In genomic region chr21:46323227-46323709, GRCh38 we compare ENCODE assay signal across 8 cellular contexts. TPM values are rescaled to one million over a fixed set of nuclear protein-coding genes. Genes with fewer than 3 reads are reported as not detected.
A peak's percentile ranks its signal among the peaks of the same experiment; 100 is the strongest.
DNase-seq lines count a peak whose midpoint lies in the region; ATAC-seq, FAIRE-seq and TF ChIP-seq lines count a peak whose summit lies in the region.

No MANE protein-coding gene starts in this region.

- no peak for TF ChIP-seq EP300 in GM12878 (IDR thresholded peaks at IDR 0.05; ENCODE audit: borderline replicate concordance in 1 of 2, control insufficient read depth in 1 of 2, low read depth in 2 of 2, low read length in 2 of 2)

- peak; percentile 20 to 40 for DNase-seq in stimulated activated CD4-positive, alpha-beta T cell treated with anti-CD3 and anti-CD28 coated beads, Interleukin-2, amount 100 ng/mL, for 24 hours
- DNase-seq in stimulated activated CD4-positive, alpha-beta T cell treated with anti-CD3 and anti-CD28 coated beads, Interleukin-4, amount 100 ng/mL, for 4 hours = no peak
- DNase-seq in GM12878 (ENCODE audit: low read depth, low spot score) (no peak), lung (ENCODE audit: low spot score) (no peak), aorta (no peak), GM13976 (ENCODE audit: low spot score) (no peak)

- H3K79me2 ChIP-seq in GM12878 (ENCODE audit: control insufficient read depth, insufficient read depth, low read length) = peaks cover 60% of the 10 kb centered on the region

- H3K4me2 ChIP-seq in GM12878 (ENCODE audit: control insufficient read depth, insufficient read depth) = peak overlapping the region; percentile 75

- no peak for TF ChIP-seq POLR2A in GM12878 (IDR thresholded peaks at IDR 0.05; ENCODE audit: low read depth, low read length)

- SMC1A ChIA-PET in GM12878 (lab: Charles Lee; ENCODE audit: uncharacterized antibody, unreplicated experiment) = interaction anchor here (0.8 to 1.3 kb wide), 3 partner anchors 38 to 71 kb away, joined by 3 to 4 read pairs (median 4); no protein-coding TSS in a partner anchor

- peaks cover 20% of the 10 kb centered on the region for H3K36me3 ChIP-seq in HUES6 (ENCODE audit: control insufficient read depth, insufficient read depth, low read length)
- peaks cover 0 to 3% of the 10 kb centered on the region in 2 experiments; a peak in 2 of 4 replicates for H3K36me3 ChIP-seq in GM12878 (ENCODE audit: control insufficient read depth in 2 of 2, insufficient read depth in 2 of 2, low read length in 1 of 2)
- H3K36me3 ChIP-seq in lung (ENCODE audit: control insufficient read depth in 2 of 2, insufficient read depth in 2 of 2, low read length in 2 of 2) = peaks cover 0 to 1% of the 10 kb centered on the region in 2 donors
- H3K36me3 ChIP-seq in aorta (ENCODE audit: control insufficient read depth in 1 of 2, insufficient read depth in 2 of 2, low read length in 1 of 2) = no peaks in the 10 kb centered on the region

- peaks cover 39% of the 10 kb centered on the region for H3K4me1 ChIP-seq in HUES6 (ENCODE audit: control insufficient read depth, insufficient read depth, low read length)
- peaks cover 5% of the 10 kb centered on the region for H3K4me1 ChIP-seq in GM12878 (ENCODE audit: control insufficient read depth, insufficient read depth, low read length)
- peaks cover 0 to 15% of the 10 kb centered on the region in 2 donors for H3K4me1 ChIP-seq in lung (ENCODE audit: control insufficient read depth in 2 of 2, insufficient read depth in 2 of 2, low read length in 2 of 2)
- H3K4me1 ChIP-seq in aorta (ENCODE audit: control insufficient read depth in 1 of 2, insufficient read depth in 2 of 2, low read length in 2 of 2) = no peaks in the 10 kb centered on the region

- H3K27me3 ChIP-seq in HUES6 (ENCODE audit: control insufficient read depth, insufficient read depth, low read length) (no peaks in the 10 kb centered on the region), GM12878 (replicated peaks in 1 of 2; ENCODE audit: control insufficient read depth in 2 of 2, insufficient read depth in 2 of 2, low read length in 1 of 2) (no peaks in the 10 kb centered on the region), lung (ENCODE audit: control insufficient read depth, insufficient read depth) (no peaks in the 10 kb centered on the region), aorta (ENCODE audit: control insufficient read depth in 1 of 2, insufficient read depth in 2 of 2, low read length in 1 of 2) (no peaks in the 10 kb centered on the region)

- BruUV-seq in GM12878 (replicated peaks; lab: Mats Ljungman, UMichigan) = no TSS peak

- no peak for ATAC-seq in GM12878
- no peak for ATAC-seq in lung (ENCODE audit: insufficient read depth, low FRiP score)
- ATAC-seq in aorta (ENCODE audit: low FRiP score) = no peak
- no peak for ATAC-seq in HG02970 (IDR thresholded peaks at IDR 0.05; ENCODE audit: low FRiP score, unreplicated experiment)

- H2AFZ ChIP-seq in GM12878 (ENCODE audit: control insufficient read depth, low read depth, low read length) = peak overlapping the region; percentile 78

- H3K9ac ChIP-seq in HUES6 (ENCODE audit: low read length) (peak overlapping the region; percentile 96), GM12878 (ENCODE audit: control insufficient read depth, insufficient read depth, low read length) (peak overlapping the region; percentile 96)

- in situ Hi-C loops in GM12878 (cut with MboI) (no loop called here), GM13976 (cut with MboI; ENCODE audit: low sequenced_read_pairs, unreplicated experiment) (no loop called here)

- CTCF ChIA-PET in GM12878 (lab: Yijun Ruan, JAX) = interaction anchor here (0.8 to 1.7 kb wide), 2 partner anchors 180 to 314 kb away, joined by 4 to 5 read pairs; no protein-coding TSS in a partner anchor

- 0 out of 6 replicates have a peak, but pooled peaks of 1 of the 3 experiments have one; percentile 2 for TF ChIP-seq CTCF in GM12878 (IDR thresholded peaks at IDR 0.05 in 2 of 3, conservative IDR thresholded peaks at IDR 0.05 in 1 of 3; ENCODE audit: control insufficient read depth in 2 of 3, extremely low read depth in 1 of 3, insufficient read depth in 1 of 3, low read depth in 3 of 3, low read length in 3 of 3)
- TF ChIP-seq CTCF in lung (IDR thresholded peaks at IDR 0.05; ENCODE audit: control extremely low read depth, extremely low read depth) = no peak
- TF ChIP-seq CTCF in GM13976 (IDR thresholded peaks at IDR 0.05; ENCODE audit: borderline replicate concordance, control extremely low read depth, extremely low read depth, insufficient read depth, missing control alignments) = no peak

- POLR2A ChIA-PET in GM12878 (lab: Charles Lee) = interaction anchor here (0.5 to 2.3 kb wide), 5 partner anchors 38 to 142 kb away, joined by 3 to 7 read pairs (median 4); partner anchors contain the start of genes MCM3AP and YBEY

- FAIRE-seq in GM12878 (lab: Jason Lieb, UNC) = no peak

- TF ChIP-seq RAD21 in GM12878 (IDR thresholded peaks at IDR 0.05; ENCODE audit: insufficient read depth, low read depth, low read length) = no peak

- RAD21 ChIA-PET in GM12878 (lab: Charles Lee; ENCODE audit: unreplicated experiment) = interaction anchor here (0.5 to 1.6 kb wide), 7 partner anchors 11 to 316 kb away, joined by 3 to 8 read pairs (median 4); partner anchors contain the start of gene LSS

- intact Hi-C loops in GM12878 (cut with micrococcal nuclease; ENCODE audit: unreplicated experiment) (loop anchor here (1.0 to 5.0 kb wide), 3 partner anchors 37 to 134 kb away; partner anchors contain the start of genes DIP2A and YBEY), aorta (cut with DNase I) (loop anchor here (5.0 kb wide), 3 partner anchors 36 to 141 kb away; partner anchors contain the start of genes LSS (in 1 of the 2), MCM3AP (in 1 of the 2), SPATC1L (in 1 of the 2) and YBEY (in 1 of the 2))

- WGBS in GM12878 (ENCODE audit: insufficient coverage, insufficient replicate concordance, low lambda C conversion rate, missing lambda C conversion rate) = 2% methylated on average over 34 of the region's 34 CpGs
- WGBS in lung, 2 donors = 0 to 1% methylated on average over 33 to 34 of the region's 34 CpGs
- 1 to 2% methylated on average over 34 of the region's 34 CpGs for WGBS in aorta, 2 donors

- H4K20me1 ChIP-seq in GM12878 (ENCODE audit: control insufficient read depth, insufficient read depth) = no peaks in the 10 kb centered on the region

- H3K9me3 ChIP-seq in HUES6 (ENCODE audit: control insufficient read depth, insufficient read depth, low read depth, low read length) (no peaks in the 10 kb centered on the region), GM12878 (replicated peaks; ENCODE audit: control insufficient read depth, insufficient read depth, low read length) (no peaks in the 10 kb centered on the region), lung (ENCODE audit: control insufficient read depth in 2 of 2, insufficient read depth in 1 of 2, low read length in 1 of 2) (no peaks in the 10 kb centered on the region), aorta (ENCODE audit: control insufficient read depth, low read length) (no peaks in the 10 kb centered on the region)

- H3K4me3 ChIP-seq in HUES6 (ENCODE audit: low read depth, low read length) (peak overlapping the region; percentile 99), GM12878 (peak overlapping the region; percentile 87), lung (peak overlapping the region; percentile 73), aorta (ENCODE audit: low read length in 2 of 2) (peak overlapping the region; percentile 10 to 50)

- H3K27ac ChIP-seq in HUES6 (ENCODE audit: low read depth, low read length) = peak overlapping the region; percentile 98
- H3K27ac ChIP-seq in GM12878 (ENCODE audit: control insufficient read depth, insufficient read depth) = peak overlapping the region; percentile 94
- H3K27ac ChIP-seq in lung (ENCODE audit: low read depth in 1 of 2, low read length in 1 of 2) = peak overlapping the region in 1 of 2 donors; percentile 81
- H3K27ac ChIP-seq in aorta (ENCODE audit: low read depth in 1 of 2, low read length in 2 of 2) = no peak overlapping the region

RNA-seq across cellular contexts. Expression of gene C21orf58, which starts 0.4 kb away (rescaled TPM):
- total RNA-seq in GM12878 (2013; cell fraction: nucleolus; rRNA removed) = 39.5 and 45.3 TPM in 2 replicates
- total RNA-seq in GM12878 (2014; rRNA removed) (14.4 and 16.2 TPM in 2 replicates), GM12878 (2014; rRNA removed; fragmentation: Illumina TruSeq; extraction: Trizol) (6.7 and 7.3 TPM in 2 replicates), GM12878 (2021) (17.9 and 22.3 TPM in 2 replicates), lung (10 to 100 TPM; 12.4 to 20.8 TPM), aorta (1 to 10 TPM in 1 of 2 donors, under 1 TPM in 1; 0.81 to 3.7 TPM)
- 1.8 TPM for polyA plus RNA-seq in GM12878 (2011; ENCODE audit: low read depth)
- polyA plus RNA-seq in GM12878 (2011; rRNA removed) (4.9 and 6.4 TPM in 2 replicates), GM12878 (2014; fragmentation: Illumina TruSeq; extraction: Trizol) (1.3 and 6.7 TPM in 2 replicates), GM12878 (2014; fragmentation: Nextera tagmentation; extraction: Ambion mirVana) (1 to 10 TPM; 1.1 TPM), GM12878 (2014; rRNA removed) (21.6 and 28.2 TPM in 2 replicates), GM12878 (2016; fragmentation: Nextera tagmentation; extraction: Ambion mirVana) (10 to 100 TPM; 18.8 to 20.2 TPM), lung (1 to 10 TPM; 4.8 to 5.4 TPM), aorta (1 to 10 TPM in 1 of 2 donors, under 1 TPM in 1; 0.38 to 2.5 TPM)
- polyA plus RNA-seq in GM12878 (2011; cell fraction: cytosol; rRNA removed) = 9.2 and 14.2 TPM in 2 replicates
- polyA plus RNA-seq in GM12878 (2011; cell fraction: nucleus; rRNA removed) = 50.5 and 63.4 TPM in 2 replicates
- 7.9 and 9.3 TPM in 2 replicates for polyA plus RNA-seq in GM12878 (2012)
- 9.7 and 17.1 TPM in 2 replicates for polyA minus RNA-seq in GM12878 (2011; rRNA and poly(A)+ RNA removed)
- 4.8 and 5.9 TPM in 2 replicates for polyA minus RNA-seq in GM12878 (2011; cell fraction: cytosol; rRNA and poly(A)+ RNA removed)
- polyA minus RNA-seq in GM12878 (2011; cell fraction: nucleus; rRNA and poly(A)+ RNA removed) = 22.1 and 38.8 TPM in 2 replicates

RNA-seq across cellular contexts. Expression of gene PCNT, which starts 0.7 kb away (rescaled TPM):
- total RNA-seq in GM12878 (2013; cell fraction: nucleolus; rRNA removed) = 102 and 117 TPM in 2 replicates
- total RNA-seq in GM12878 (2014; rRNA removed) = 21.9 and 22.1 TPM in 2 replicates
- 15.3 and 17.1 TPM in 2 replicates for total RNA-seq in GM12878 (2014; rRNA removed; fragmentation: Illumina TruSeq; extraction: Trizol)
- total RNA-seq in GM12878 (2021) = 33.0 and 35.4 TPM in 2 replicates
- polyA plus RNA-seq in GM12878 (2011; ENCODE audit: low read depth) = 19.1 TPM
- 11.3 and 11.5 TPM in 2 replicates for polyA plus RNA-seq in GM12878 (2011; rRNA removed)
- polyA plus RNA-seq in GM12878 (2011; cell fraction: cytosol; rRNA removed) = 10.0 and 12.0 TPM in 2 replicates
- polyA plus RNA-seq in GM12878 (2011; cell fraction: nucleus; rRNA removed) = 65.9 and 71.0 TPM in 2 replicates
- 16.9 and 23.8 TPM in 2 replicates for polyA plus RNA-seq in GM12878 (2012)
- 7.4 and 18.9 TPM in 2 replicates for polyA plus RNA-seq in GM12878 (2014; fragmentation: Illumina TruSeq; extraction: Trizol)
- polyA plus RNA-seq in GM12878 (2014; fragmentation: Nextera tagmentation; extraction: Ambion mirVana) = 1 to 10 TPM; 2.9 to 6.0 TPM
- 25.4 and 35.1 TPM in 2 replicates for polyA plus RNA-seq in GM12878 (2014; rRNA removed)
- 10 to 100 TPM; 39.2 to 39.6 TPM for polyA plus RNA-seq in GM12878 (2016; fragmentation: Nextera tagmentation; extraction: Ambion mirVana)
- polyA minus RNA-seq in GM12878 (2011; rRNA and poly(A)+ RNA removed) = 40.6 and 78.3 TPM in 2 replicates
- polyA minus RNA-seq in GM12878 (2011; cell fraction: cytosol; rRNA and poly(A)+ RNA removed) = 10.3 and 13.7 TPM in 2 replicates
- 19.9 and 39.3 TPM in 2 replicates for polyA minus RNA-seq in GM12878 (2011; cell fraction: nucleus; rRNA and poly(A)+ RNA removed)
- 10 to 100 TPM; 26.8 to 37.2 TPM for total RNA-seq in lung
- polyA plus RNA-seq in lung = 10 to 100 TPM in 1 of 2 donors, 1 to 10 TPM in 1; 9.8 to 10.3 TPM
- total RNA-seq in aorta = 10 to 100 TPM; 30.7 to 33.0 TPM
- polyA plus RNA-seq in aorta = 10 to 100 TPM in 1 of 2 donors, 1 to 10 TPM in 1; 6.4 to 21.6 TPM

RNA-seq across cellular contexts. Expression of gene YBEY, which starts 37.1 kb away (rescaled TPM):
- 26.3 and 29.9 TPM in 2 replicates for total RNA-seq in GM12878 (2013; cell fraction: nucleolus; rRNA removed)
- total RNA-seq in GM12878 (2014; rRNA removed) (16.7 and 18.1 TPM in 2 replicates), GM12878 (2014; rRNA removed; fragmentation: Illumina TruSeq; extraction: Trizol) (16.5 and 16.9 TPM in 2 replicates), GM12878 (2021) (13.2 and 13.8 TPM in 2 replicates), lung (10 to 100 TPM; 12.7 to 17.4 TPM), aorta (10 to 100 TPM in 1 of 2 donors, 1 to 10 TPM in 1; 7.7 to 11.3 TPM)
- polyA plus RNA-seq in GM12878 (2011; ENCODE audit: low read depth) = 16.6 TPM
- polyA plus RNA-seq in GM12878 (2011; rRNA removed) (31.1 and 38.1 TPM in 2 replicates), GM12878 (2014; fragmentation: Illumina TruSeq; extraction: Trizol) (18.9 and 22.1 TPM in 2 replicates), GM12878 (2014; fragmentation: Nextera tagmentation; extraction: Ambion mirVana) (10 to 100 TPM in 1 of 2 experiments, 1 to 10 TPM in 1; 6.5 to 11.3 TPM), GM12878 (2014; rRNA removed) (27.1 and 31.4 TPM in 2 replicates), GM12878 (2016; fragmentation: Nextera tagmentation; extraction: Ambion mirVana) (10 to 100 TPM; 20.2 to 20.9 TPM), lung (10 to 100 TPM in 1 of 2 donors, 1 to 10 TPM in 1; 7.6 to 32.1 TPM), aorta (10 to 100 TPM; 15.7 to 16.7 TPM)
- polyA plus RNA-seq in GM12878 (2011; cell fraction: cytosol; rRNA removed) = 18.4 and 21.1 TPM in 2 replicates
- polyA plus RNA-seq in GM12878 (2011; cell fraction: nucleus; rRNA removed) = 19.4 and 23.3 TPM in 2 replicates
- 20.8 and 20.9 TPM in 2 replicates for polyA plus RNA-seq in GM12878 (2012)
- polyA minus RNA-seq in GM12878 (2011; rRNA and poly(A)+ RNA removed) = 11.4 and 12.3 TPM in 2 replicates
- 5.4 and 5.9 TPM in 2 replicates for polyA minus RNA-seq in GM12878 (2011; cell fraction: cytosol; rRNA and poly(A)+ RNA removed)
- 12.5 and 13.5 TPM in 2 replicates for polyA minus RNA-seq in GM12878 (2011; cell fraction: nucleus; rRNA and poly(A)+ RNA removed)

RNA-seq across cellular contexts. Expression of gene MCM3AP, which starts 37.9 kb away (rescaled TPM):
- total RNA-seq in GM12878 (2013; cell fraction: nucleolus; rRNA removed) = 241 and 252 TPM in 2 replicates
- total RNA-seq in GM12878 (2014; rRNA removed) (53.8 and 53.9 TPM in 2 replicates), GM12878 (2014; rRNA removed; fragmentation: Illumina TruSeq; extraction: Trizol) (32.4 and 39.7 TPM in 2 replicates), GM12878 (2021) (94.3 and 95.7 TPM in 2 replicates), lung (100 to 1,000 TPM; 114 TPM), aorta (100 to 1,000 TPM in 1 of 2 donors, 10 to 100 TPM in 1; 73.0 to 111 TPM)
- 28.0 TPM for polyA plus RNA-seq in GM12878 (2011; ENCODE audit: low read depth)
- polyA plus RNA-seq in GM12878 (2011; rRNA removed) (42.3 and 45.3 TPM in 2 replicates), GM12878 (2014; fragmentation: Illumina TruSeq; extraction: Trizol) (34.3 and 39.3 TPM in 2 replicates), GM12878 (2014; fragmentation: Nextera tagmentation; extraction: Ambion mirVana) (1 to 10 TPM; 6.1 to 8.8 TPM), GM12878 (2014; rRNA removed) (48.6 and 54.6 TPM in 2 replicates), GM12878 (2016; fragmentation: Nextera tagmentation; extraction: Ambion mirVana) (10 to 100 TPM; 54.5 to 64.6 TPM), lung (10 to 100 TPM; 40.7 to 43.8 TPM), aorta (10 to 100 TPM; 14.7 to 61.1 TPM)
- 53.3 and 76.7 TPM in 2 replicates for polyA plus RNA-seq in GM12878 (2011; cell fraction: cytosol; rRNA removed)
- polyA plus RNA-seq in GM12878 (2011; cell fraction: nucleus; rRNA removed) = 140 and 149 TPM in 2 replicates
- polyA plus RNA-seq in GM12878 (2012) = 42.7 and 46.1 TPM in 2 replicates
- 54.7 and 88.0 TPM in 2 replicates for polyA minus RNA-seq in GM12878 (2011; rRNA and poly(A)+ RNA removed)
- 58.8 and 74.2 TPM in 2 replicates for polyA minus RNA-seq in GM12878 (2011; cell fraction: cytosol; rRNA and poly(A)+ RNA removed)
- 94.2 and 133 TPM in 2 replicates for polyA minus RNA-seq in GM12878 (2011; cell fraction: nucleus; rRNA and poly(A)+ RNA removed)

Comparison
In these comparisons a context has a peak if more than half of its experiments do, and no peak if none do; other contexts are left out.
1. DNase-seq: peak in stimulated activated CD4-positive, alpha-beta T cell treated with anti-CD3 and anti-CD28 coated beads, Interleukin-2, amount 100 ng/mL, for 24 hours (2 of 2); none in stimulated activated CD4-positive, alpha-beta T cell treated with anti-CD3 and anti-CD28 coated beads, Interleukin-4, amount 100 ng/mL, for 4 hours (0 of 2), GM12878 (single experiment), lung (single experiment), aorta (0 of 2) and GM13976 (single experiment).
2. H3K27ac ChIP-seq: peak in HUES6 (single experiment) and GM12878 (single experiment); none in aorta (0 of 2).
3. H3K4me3 ChIP-seq: peak in every context shown above with its lines; median percentile 99 in HUES6; 87 in GM12878; 73 in lung; 30 in aorta.